Comparison of ENCODE assay signal across 14 cellular contexts in the genomic region with DNA sequence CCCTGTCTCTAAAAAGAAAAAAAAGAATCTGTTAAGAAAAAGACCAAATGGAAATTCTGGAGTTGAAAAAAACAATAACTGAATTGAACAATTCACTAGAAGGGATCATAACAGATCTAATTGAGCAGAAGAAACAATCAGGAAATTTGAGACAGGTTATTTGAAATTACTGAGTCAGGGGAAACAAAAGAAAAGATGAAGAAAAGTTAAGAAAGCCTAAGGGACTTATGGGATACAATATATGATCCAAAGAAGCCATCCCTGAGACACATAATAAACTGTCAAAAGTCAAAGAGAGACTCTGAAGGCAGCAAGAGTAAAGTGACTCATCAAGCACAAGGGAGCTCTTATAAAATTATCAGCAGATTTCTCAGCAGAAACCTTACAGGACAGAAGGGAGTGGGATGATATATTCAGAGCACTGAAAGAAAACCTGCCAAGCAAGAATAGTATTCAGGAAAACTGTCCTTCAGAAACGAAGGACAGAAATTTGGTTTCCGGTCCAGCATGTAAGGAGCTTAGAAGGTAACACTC.
"Had no signal": no experiment of that assay in that cellular context is flagged by ENCODE, and none has a peak within 500 bp of the region (broad histone marks: within the 10 kb centered on the region; RNA-seq: fewer than 3 reads in every experiment).

No MANE protein-coding gene starts in this region.

- H3K36me3 ChIP-seq: esophagus muscularis mucosa, gastrocnemius medialis, heart right ventricle, neutrophil, stomach, thoracic aorta, transverse colon had no signal

- H3K4me3 ChIP-seq: dorsolateral prefrontal cortex, esophagus muscularis mucosa, gastrocnemius medialis, heart right ventricle, mucosa of descending colon, stomach, thoracic aorta, transverse colon had no signal

- H3K4me3 Mint-ChIP-seq: naive thymus-derived CD8-positive, alpha-beta T cell had no signal

- H3K4me1 ChIP-seq: esophagus muscularis mucosa, gastrocnemius medialis, heart right ventricle, stomach, transverse colon had no signal

- DNase-seq: cortex of kidney; dorsolateral prefrontal cortex; gastrocnemius medialis; stimulated activated CD4-positive, alpha-beta T cell treated with anti-CD3 and anti-CD28 coated beads, Interleukin-12 subunit alpha, Interleukin-12 subunit beta, amount 100 ng/mL, for 4 hours had no signal

- H3K27ac Mint-ChIP-seq: naive thymus-derived CD8-positive, alpha-beta T cell had no signal

- H3K27ac ChIP-seq: dorsolateral prefrontal cortex, esophagus muscularis mucosa, gastrocnemius medialis, heart right ventricle, neutrophil, stomach, thoracic aorta, transverse colon had no signal

- H3K27me3 ChIP-seq: dorsolateral prefrontal cortex, esophagus muscularis mucosa, gastrocnemius medialis, stomach, transverse colon had no signal

- H3K9me3 ChIP-seq: gastrocnemius medialis, mucosa of descending colon, neutrophil, stomach, thoracic aorta, transverse colon had no signal

- FAIRE-seq: small intestine, urothelium cell line had no signal
